Comparison of ENCODE assay signal across 22 cellular contexts in the genomic region with DNA sequence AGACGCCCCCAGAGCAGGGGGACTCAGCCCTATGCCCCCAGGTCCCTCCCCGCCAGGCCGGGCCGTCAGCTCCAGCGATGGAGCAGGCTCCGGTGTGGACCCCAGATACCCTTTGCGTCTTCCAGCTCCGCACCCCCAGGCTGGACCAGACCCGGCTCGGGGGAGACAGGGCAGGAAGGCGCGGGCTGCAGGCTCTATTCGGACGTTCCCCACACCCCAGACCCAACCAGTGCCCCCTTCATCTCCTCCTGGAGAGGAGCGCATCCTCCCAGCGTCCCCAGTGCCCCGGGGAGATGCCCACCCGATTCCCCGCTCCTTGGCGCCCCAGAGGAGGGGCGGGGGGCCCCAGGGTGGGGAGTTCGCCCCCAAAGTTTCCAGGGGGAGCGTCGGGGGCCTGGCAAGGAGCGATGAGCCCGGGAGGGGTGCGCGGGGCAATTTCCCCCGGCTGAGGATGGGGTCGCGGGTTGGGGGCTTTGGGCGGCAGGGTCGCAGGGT. TPM values are rescaled to one million over a fixed set of nuclear protein-coding genes. Genes with fewer than 3 reads are reported as not detected.
DNase-seq lines count a peak whose midpoint lies in the region; ATAC-seq and TF ChIP-seq lines count a peak whose summit lies in the region.
"Had no signal": no experiment of that assay in that cellular context is flagged by ENCODE, and none has a peak within 500 bp of the region (broad histone marks: within the 10 kb centered on the region; RNA-seq: fewer than 3 reads in every experiment).

No MANE protein-coding gene starts in this region.

- no peak overlapping the region for H2BK5ac ChIP-seq in neuronal stem cell (ENCODE audit: low read length)

- H3K4me1 ChIP-seq in BE2C (peaks cover 4% of the 10 kb centered on the region; the same call in 1 of the 2 replicates), neuronal stem cell (ENCODE audit: control insufficient read depth in 2 of 2, insufficient read depth in 1 of 2, low read depth in 1 of 2, low read length in 2 of 2) (peaks cover 4 to 6% of the 10 kb centered on the region in 2 donors)
- H3K4me1 ChIP-seq: colonic mucosa, testis had no signal

- no peak overlapping the region for H4K91ac ChIP-seq in neuronal stem cell (ENCODE audit: low read depth, low read length, poor library complexity)

- peak overlapping the region; percentile 90 for H2BK12ac ChIP-seq in neuronal stem cell (ENCODE audit: low read length)

- H2AFZ ChIP-seq in neuronal stem cell (ENCODE audit: low read length): peak overlapping the region; percentile 68

- peak overlapping the region; percentile 60 for H3K9ac ChIP-seq in neuronal stem cell (ENCODE audit: low read depth, low read length, poor library complexity)

- peak overlapping the region; percentile 38 for H3K14ac ChIP-seq in neuronal stem cell (ENCODE audit: low read length)

- no CpG with 5 or more reads among the region's 33 CpGs for WGBS in neuronal stem cell (ENCODE audit: extremely low coverage in 2 of 2, insufficient read length in 2 of 2, insufficient replicate concordance in 1 of 2), 2 donors

- DNase-seq in BE2C: peak; percentile 6
- no peak for DNase-seq in HL-60 (ENCODE audit: low read depth in 1 of 2, low spot score in 1 of 2)
- no peak for DNase-seq in coronary artery (ENCODE audit: low spot score)
- no peak for DNase-seq in neuronal stem cell (ENCODE audit: low spot score)
- no peak for DNase-seq in NCI-H2227 treated with DMSO at 0.1 percent for 48 hours (lab: John Stamatoyannopoulos, UW)
- DNase-seq in left lobe of liver (ENCODE audit: low spot score): no peak
- DNase-seq: activated CD4-positive, alpha-beta T cell treated with anti-CD3 and anti-CD28 coated beads, Interleukin-2, amount 50 U/mL, for 1 hour; activated CD8-positive, alpha-beta memory T cell treated with anti-CD3 and anti-CD28 coated beads, Interleukin-2, amount 50 U/mL, for 4 hours; body of pancreas; colonic mucosa; H9; kidney; NCI-H226; testis had no signal

- TF ChIP-seq CTCF in BE2C (IDR thresholded peaks at IDR 0.05; ENCODE audit: low read depth, low read length): no peak
- no peak for TF ChIP-seq CTCF in HL-60 (IDR thresholded peaks at IDR 0.05; ENCODE audit: insufficient read depth, low read length)
- no peak for TF ChIP-seq CTCF in coronary artery (IDR thresholded peaks at IDR 0.05)

- H3K9me3 ChIP-seq in BE2C: no peaks in the 10 kb centered on the region
- H3K9me3 ChIP-seq in neuronal stem cell (replicated peaks in 1 of 2; ENCODE audit: control insufficient read depth in 2 of 2, insufficient read depth in 1 of 2, low read depth in 1 of 2, low read length in 2 of 2): no peaks in the 10 kb centered on the region
- H3K9me3 ChIP-seq: body of pancreas, colonic mucosa, testis had no signal

- H3K79me1 ChIP-seq in neuronal stem cell (ENCODE audit: low read depth, low read length): no peaks in the 10 kb centered on the region

- H3K4ac ChIP-seq in neuronal stem cell (ENCODE audit: low read length): no peak overlapping the region

- peak overlapping the region; percentile 49 for H3K4me2 ChIP-seq in neuronal stem cell (ENCODE audit: insufficient read depth, low read length, poor library complexity, severe bottlenecking)

- H2BK15ac ChIP-seq in neuronal stem cell (ENCODE audit: low read length): peak overlapping the region; percentile 75

- ATAC-seq in GM21381 (IDR thresholded peaks at IDR 0.05; ENCODE audit: unreplicated experiment) (no peak), HG03108 (IDR thresholded peaks at IDR 0.05; ENCODE audit: unreplicated experiment) (no peak), left lobe of liver (no peak)
- ATAC-seq: HepG2, sciatic nerve had no signal

- H3K36me3 ChIP-seq in BE2C: no peaks in the 10 kb centered on the region
- no peaks in the 10 kb centered on the region for H3K36me3 ChIP-seq in neuronal stem cell (replicated peaks in 1 of 2; ENCODE audit: control insufficient read depth in 2 of 2, insufficient read depth in 2 of 2, low read length in 2 of 2)
- H3K36me3 ChIP-seq: colonic mucosa had no signal

- H3K4me3 ChIP-seq in BE2C (ENCODE audit: low read depth, low read length): no peak overlapping the region
- peak overlapping the region; percentile 8; the same call in 1 of the 2 replicates for H3K4me3 ChIP-seq in HL-60 (replicated peaks; ENCODE audit: insufficient read depth, low read length)
- H3K4me3 ChIP-seq in coronary artery: peak overlapping the region; percentile 54
- peak overlapping the region in 1 of 2 donors; percentile 63 for H3K4me3 ChIP-seq in neuronal stem cell (ENCODE audit: low read length in 2 of 2)
- H3K4me3 ChIP-seq: body of pancreas, colonic mucosa had no signal

- H3K27ac ChIP-seq in HL-60 (replicated peaks): no peak overlapping the region
- H3K27ac ChIP-seq in coronary artery: no peak overlapping the region
- H3K27ac ChIP-seq in neuronal stem cell (replicated peaks; ENCODE audit: low read length): no peak overlapping the region
- H3K27ac ChIP-seq: body of pancreas, colonic mucosa, testis had no signal

- peak overlapping the region; percentile 78 for H2AK5ac ChIP-seq in neuronal stem cell (ENCODE audit: low read depth, low read length)

- peaks cover 15% of the 10 kb centered on the region for H3K27me3 ChIP-seq in BE2C
- peaks cover 29% of the 10 kb centered on the region for H3K27me3 ChIP-seq in HL-60 (ENCODE audit: insufficient read depth, poor library complexity, severe bottlenecking)
- H3K27me3 ChIP-seq in neuronal stem cell (ENCODE audit: control insufficient read depth in 3 of 3, insufficient read depth in 3 of 3, low read depth in 1 of 3, low read length in 3 of 3): peaks cover 0 to 80% (median 28%) of the 10 kb centered on the region in 3 experiments
- H3K27me3 ChIP-seq: testis had no signal

- H3K18ac ChIP-seq in neuronal stem cell (ENCODE audit: low read length): peak overlapping the region; percentile 89

- H2BK120ac ChIP-seq in neuronal stem cell (ENCODE audit: low read depth, low read length): peak overlapping the region; percentile 72

- no peak overlapping the region for H4K8ac ChIP-seq in neuronal stem cell (ENCODE audit: low read depth, low read length)

- peak overlapping the region; percentile 31 for H3K23ac ChIP-seq in neuronal stem cell (ENCODE audit: low read depth, low read length, poor library complexity)

RNA-seq across cellular contexts. Expression of a gene that starts 0.4 kb away (rescaled TPM):
- polyA plus RNA-seq in BE2C (2012; ENCODE audit: insufficient read depth, insufficient read length, low read depth): not detected
- polyA plus RNA-seq in neuronal stem cell (2013, experiment 1 of 2): 0.99 TPM
- polyA plus RNA-seq in neuronal stem cell (2013, experiment 2 of 2): 1.1 TPM
- not detected for total RNA-seq in left lobe of liver
- total RNA-seq: body of pancreas, HepG2, M059J, myocyte, sciatic nerve had no signal
- polyA plus RNA-seq: HepG2 had no signal

RNA-seq across cellular contexts. Expression of a gene that starts 20.8 kb away (rescaled TPM):
- polyA plus RNA-seq in BE2C (2012; ENCODE audit: insufficient read depth, insufficient read length, low read depth): 1,058 TPM
- 368 TPM for polyA plus RNA-seq in neuronal stem cell (2013, experiment 1 of 2)
- 371 TPM for polyA plus RNA-seq in neuronal stem cell (2013, experiment 2 of 2)
- 27.8 TPM for total RNA-seq in left lobe of liver

RNA-seq across cellular contexts. Expression of a gene that starts 20.9 kb away (rescaled TPM):
- 132 TPM for polyA plus RNA-seq in BE2C (2012; ENCODE audit: insufficient read depth, insufficient read length, low read depth)
- 32.8 TPM for polyA plus RNA-seq in neuronal stem cell (2013, experiment 1 of 2)
- polyA plus RNA-seq in neuronal stem cell (2013, experiment 2 of 2): 31.5 TPM
- total RNA-seq in left lobe of liver: 45.0 TPM

RNA-seq across cellular contexts. Expression of a gene that starts 25.6 kb away (rescaled TPM):
- 0.17 TPM for polyA plus RNA-seq in BE2C (2012; ENCODE audit: insufficient read depth, insufficient read length, low read depth)
- polyA plus RNA-seq in neuronal stem cell (2013, experiment 1 of 2): not detected
- polyA plus RNA-seq in neuronal stem cell (2013, experiment 2 of 2): not detected
- total RNA-seq in left lobe of liver: 0.28 TPM
- total RNA-seq: H9, HepG2, M059J had no signal
- polyA plus RNA-seq: HepG2 had no signal

RNA-seq across cellular contexts. Expression of a gene that starts 51.3 kb away (rescaled TPM):
- 1.2 TPM for polyA plus RNA-seq in BE2C (2012; ENCODE audit: insufficient read depth, insufficient read length, low read depth)
- 0.22 TPM for polyA plus RNA-seq in neuronal stem cell (2013, experiment 1 of 2)
- 0.15 TPM for polyA plus RNA-seq in neuronal stem cell (2013, experiment 2 of 2)
- total RNA-seq in left lobe of liver: 0.18 TPM
- total RNA-seq: body of pancreas; M059J; osteocyte; sciatic nerve; T-helper 1 cell treated with Interleukin-12 subunit alpha and Interleukin-12 subunit beta and Interleukin-4 antibody, amounts not matched to agents 30 ng/mL and 1 ng/mL, for 36 hours had no signal
